Comparison of ENCODE assay signal across 23 cellular contexts in the genomic region with DNA sequence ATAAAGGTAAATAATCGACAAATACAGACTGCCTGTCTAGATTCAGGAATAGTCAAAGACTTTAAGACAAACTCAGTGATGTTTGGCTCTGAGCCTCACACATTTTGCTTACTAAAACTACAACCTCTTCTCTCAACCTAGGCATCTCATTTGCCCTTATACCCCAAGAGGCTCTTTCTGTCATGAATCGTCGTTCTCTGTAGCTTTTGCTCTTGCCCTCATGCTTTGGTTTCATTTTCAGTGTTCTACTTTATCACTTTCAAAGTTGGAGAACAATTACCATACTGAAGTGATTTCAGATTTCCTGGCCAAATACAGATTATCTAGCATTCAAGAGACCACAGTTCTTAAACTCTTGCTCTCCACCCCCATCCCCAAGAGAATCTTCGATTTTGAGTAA.
A peak's percentile ranks its signal among the peaks of the same experiment; 100 is the strongest.
DNase-seq lines count a peak whose midpoint lies in the region; ATAC-seq, FAIRE-seq and TF ChIP-seq lines count a peak whose summit lies in the region.
"Had no signal": no experiment of that assay in that cellular context is flagged by ENCODE, and none has a peak within 500 bp of the region (broad histone marks: within the 10 kb centered on the region; RNA-seq: fewer than 3 reads in every experiment).

No MANE protein-coding gene starts in this region.

- no peak overlapping the region for H3K9ac ChIP-seq in GM12878 (ENCODE audit: control insufficient read depth, insufficient read depth, low read length)

- peak overlapping the region in 2 of 7 donors; percentile 11 to 52 for H3K4me3 Mint-ChIP-seq in CD8-positive, alpha-beta memory T cell
- no peak overlapping the region for H3K4me3 Mint-ChIP-seq in naive thymus-derived CD8-positive, alpha-beta T cell
- H3K4me3 Mint-ChIP-seq: B cell had no signal

- peaks cover 2 to 9% (median 8%) of the 10 kb centered on the region in 3 donors for H3K4me1 Mint-ChIP-seq in CD8-positive, alpha-beta memory T cell
- H3K4me1 Mint-ChIP-seq in naive thymus-derived CD8-positive, alpha-beta T cell: peaks cover 0 to 2% (median 0%) of the 10 kb centered on the region in 4 donors
- H3K4me1 Mint-ChIP-seq: B cell had no signal

- H3K9me3 ChIP-seq in GM12878 (replicated peaks; ENCODE audit: control insufficient read depth, insufficient read depth, low read length): no peaks in the 10 kb centered on the region
- no peaks in the 10 kb centered on the region for H3K9me3 ChIP-seq in CD8-positive, alpha-beta memory T cell (ENCODE audit: low read length)

- TF ChIP-seq RAD21 in GM12878 (IDR thresholded peaks at IDR 0.05; ENCODE audit: insufficient read depth, low read depth, low read length): no peak

- SMC1A ChIA-PET in GM12878 (lab: Charles Lee; ENCODE audit: uncharacterized antibody, unreplicated experiment): interaction anchor here (0.6 kb wide), 1 partner anchor 218 kb away, joined by 3 read pairs; no protein-coding TSS in a partner anchor

- no peaks in the 10 kb centered on the region for H3K79me2 ChIP-seq in GM12878 (ENCODE audit: control insufficient read depth, insufficient read depth, low read length)

- ATAC-seq in GM19025 (IDR thresholded peaks at IDR 0.05; ENCODE audit: low read depth, unreplicated experiment) (peak; percentile 87), HG03520 (IDR thresholded peaks at IDR 0.05; ENCODE audit: unreplicated experiment) (peak; percentile 62), GM12878 (peak; percentile 66), HG03442 (IDR thresholded peaks at IDR 0.05; ENCODE audit: unreplicated experiment) (no peak)
- ATAC-seq in naive thymus-derived CD8-positive, alpha-beta T cell: no peak
- ATAC-seq: K562 had no signal

- 0 out of 2 replicates have a peak overlapping the region, but pooled peaks have one; percentile 13 for H3K4me2 ChIP-seq in GM12878 (ENCODE audit: control insufficient read depth, insufficient read depth)
- H3K4me2 ChIP-seq: PC-9 had no signal

- no peaks in the 10 kb centered on the region for H3K4me1 ChIP-seq in GM12878 (ENCODE audit: control insufficient read depth, insufficient read depth, low read length)
- H3K4me1 ChIP-seq in CD8-positive, alpha-beta memory T cell (ENCODE audit: insufficient read depth, low read length): no peaks in the 10 kb centered on the region

- no peaks in the 10 kb centered on the region for H4K20me1 ChIP-seq in GM12878 (ENCODE audit: control insufficient read depth, insufficient read depth)

- TF ChIP-seq CTCF in GM12865 (IDR thresholded peaks at IDR 0.05; ENCODE audit: insufficient read depth, low read depth, low read length, missing control alignments) (no peak), GM12878 (IDR thresholded peaks at IDR 0.05 in 2 of 3, conservative IDR thresholded peaks at IDR 0.05 in 1 of 3; ENCODE audit: control insufficient read depth in 2 of 3, extremely low read depth in 1 of 3, insufficient read depth in 1 of 3, low read depth in 3 of 3, low read length in 3 of 3) (no peak)

- intact Hi-C loops in GM12878 (cut with micrococcal nuclease; ENCODE audit: unreplicated experiment): no loop called here

- peak; percentile 85 for FAIRE-seq in GM12878 (lab: Jason Lieb, UNC)
- FAIRE-seq: D721Med, G401.6, GM19239, K562 had no signal

- TF ChIP-seq POLR2A in GM12878 (IDR thresholded peaks at IDR 0.05; ENCODE audit: low read depth, low read length): no peak

- RAD21 ChIA-PET in GM12878 (lab: Charles Lee; ENCODE audit: unreplicated experiment): interaction anchor here (0.7 kb wide), 1 partner anchor 74 kb away, joined by 3 read pairs; no protein-coding TSS in a partner anchor

- H3K27me3 Mint-ChIP-seq in CD8-positive, alpha-beta memory T cell: peaks cover 0 to 4% of the 10 kb centered on the region in 2 donors
- H3K27me3 Mint-ChIP-seq in naive thymus-derived CD8-positive, alpha-beta T cell: no peaks in the 10 kb centered on the region
- H3K27me3 Mint-ChIP-seq: B cell; CD4-positive, alpha-beta memory T cell had no signal

- 19% methylated on average over 4 of the region's 4 CpGs for WGBS in GM12878 (ENCODE audit: insufficient coverage, insufficient replicate concordance, low lambda C conversion rate, missing lambda C conversion rate)

- no peaks in the 10 kb centered on the region for H3K36me3 ChIP-seq in GM12878 (ENCODE audit: control insufficient read depth in 2 of 2, insufficient read depth in 2 of 2, low read length in 1 of 2)
- no peaks in the 10 kb centered on the region for H3K36me3 ChIP-seq in CD8-positive, alpha-beta memory T cell (ENCODE audit: insufficient read depth, low read length)

- H3K4me3 ChIP-seq in GM12865 (ENCODE audit: low read depth, low read length) (no peak overlapping the region), GM12878 (no peak overlapping the region)
- H3K4me3 ChIP-seq in CD8-positive, alpha-beta memory T cell (ENCODE audit: low read length): no peak overlapping the region
- H3K4me3 ChIP-seq: K562, PC-9, SK-N-MC had no signal

- H3K9me3 Mint-ChIP-seq in CD8-positive, alpha-beta memory T cell: peaks cover 0 to 2% (median 0%) of the 10 kb centered on the region in 5 donors
- peaks cover 0 to 9% (median 0%) of the 10 kb centered on the region in 9 donors for H3K9me3 Mint-ChIP-seq in naive thymus-derived CD8-positive, alpha-beta T cell

- H3K27ac ChIP-seq in GM12878 (ENCODE audit: control insufficient read depth, insufficient read depth): no peak overlapping the region; the same call in 1 of the 2 replicates
- H3K27ac ChIP-seq in CD8-positive, alpha-beta memory T cell (ENCODE audit: low read depth, low read length): no peak overlapping the region
- H3K27ac ChIP-seq: PC-9, SK-N-MC had no signal

- peak overlapping the region in 1 of 8 donors; percentile 50 for H3K27ac Mint-ChIP-seq in CD8-positive, alpha-beta memory T cell
- no peak overlapping the region for H3K27ac Mint-ChIP-seq in naive thymus-derived CD8-positive, alpha-beta T cell
- H3K27ac Mint-ChIP-seq: B cell had no signal

- H3K27me3 ChIP-seq in GM12878 (replicated peaks in 1 of 2; ENCODE audit: control insufficient read depth in 2 of 2, insufficient read depth in 2 of 2, low read length in 1 of 2): no peaks in the 10 kb centered on the region
- no peaks in the 10 kb centered on the region for H3K27me3 ChIP-seq in CD8-positive, alpha-beta memory T cell (ENCODE audit: insufficient read depth, low read length, poor library complexity, severe bottlenecking)

- H3K36me3 Mint-ChIP-seq in CD8-positive, alpha-beta memory T cell: peaks cover 0 to 1% (median 0%) of the 10 kb centered on the region in 3 donors
- H3K36me3 Mint-ChIP-seq in naive thymus-derived CD8-positive, alpha-beta T cell: peaks cover 0 to 2% (median 0%) of the 10 kb centered on the region in 3 donors
- H3K36me3 Mint-ChIP-seq: CD4-positive, alpha-beta memory T cell had no signal

- in situ Hi-C loops in GM12878 (cut with MboI): no loop called here

- no TSS peak for BruUV-seq in GM12878 (replicated peaks; lab: Mats Ljungman, UMichigan)

- H2AFZ ChIP-seq in GM12878 (ENCODE audit: control insufficient read depth, low read depth, low read length): no peak overlapping the region; the same call in none of the 2 replicates
- H2AFZ ChIP-seq: PC-9 had no signal

- CTCF ChIA-PET in GM12878 (lab: Yijun Ruan, JAX): interaction anchor here (1.0 kb wide), 1 partner anchor 41 kb away, joined by 3 read pairs; no protein-coding TSS in a partner anchor
- CTCF ChIA-PET in CD8-positive, alpha-beta memory T cell (lab: Charles Lee): no interaction called here

- DNase-seq in GM12865 (ENCODE audit: low read depth) (peak; percentile 27), GM12878 (ENCODE audit: low read depth, low spot score) (no peak), C1 segment of cervical spinal cord (lab: John Stamatoyannopoulos, UW) (no peak)
- no peak for DNase-seq in CD8-positive, alpha-beta memory T cell
- DNase-seq in naive thymus-derived CD8-positive, alpha-beta T cell: no peak
- DNase-seq: ACHN; CD4-positive, alpha-beta memory T cell; DMS79 treated with DMSO at 0.1 percent for 48 hours; H7; NCI-H1092; NCI-H2107; NCI-H226; NCI-H526; PC-9 had no signal

- POLR2A ChIA-PET in GM12878 (lab: Charles Lee): no interaction called here
- POLR2A ChIA-PET in CD8-positive, alpha-beta memory T cell (lab: Charles Lee): no interaction called here
- POLR2A ChIA-PET in naive thymus-derived CD8-positive, alpha-beta T cell (lab: Charles Lee): no interaction called here

- TF ChIP-seq EP300 in GM12878 (IDR thresholded peaks at IDR 0.05; ENCODE audit: borderline replicate concordance in 1 of 2, control insufficient read depth in 1 of 2, low read depth in 2 of 2, low read length in 2 of 2): no peak

TF ChIP-seq in GM12878, 131 proteins besides CTCF, POLR2A, EP300 and RAD21:
- TF ChIP-seq MYB (IDR thresholded peaks at IDR 0.05; ENCODE audit: borderline replicate concordance, low read depth, low read length) (no peak), ZNF622 (IDR thresholded peaks at IDR 0.05) (no peak), CHD1 (IDR thresholded peaks at IDR 0.05; ENCODE audit: low read depth, low read length) (no peak), CHD4 (IDR thresholded peaks at IDR 0.05) (no peak), ZSCAN29 (IDR thresholded peaks at IDR 0.05) (no peak), MXI1 (IDR thresholded peaks at IDR 0.05; ENCODE audit: low read depth, low read length) (no peak), ZNF217 (IDR thresholded peaks at IDR 0.05) (no peak)

Comparison
In these comparisons a context has a peak if more than half of its experiments do, and no peak if none do; other contexts are left out.
1. ATAC-seq: peak in GM19025 (single experiment), HG03520 (single experiment) and GM12878 (single experiment); none in naive thymus-derived CD8-positive, alpha-beta T cell (0 of 2) and HG03442 (single experiment).